1 cellular context compared by ENCODE assay signal in the genomic region with DNA sequence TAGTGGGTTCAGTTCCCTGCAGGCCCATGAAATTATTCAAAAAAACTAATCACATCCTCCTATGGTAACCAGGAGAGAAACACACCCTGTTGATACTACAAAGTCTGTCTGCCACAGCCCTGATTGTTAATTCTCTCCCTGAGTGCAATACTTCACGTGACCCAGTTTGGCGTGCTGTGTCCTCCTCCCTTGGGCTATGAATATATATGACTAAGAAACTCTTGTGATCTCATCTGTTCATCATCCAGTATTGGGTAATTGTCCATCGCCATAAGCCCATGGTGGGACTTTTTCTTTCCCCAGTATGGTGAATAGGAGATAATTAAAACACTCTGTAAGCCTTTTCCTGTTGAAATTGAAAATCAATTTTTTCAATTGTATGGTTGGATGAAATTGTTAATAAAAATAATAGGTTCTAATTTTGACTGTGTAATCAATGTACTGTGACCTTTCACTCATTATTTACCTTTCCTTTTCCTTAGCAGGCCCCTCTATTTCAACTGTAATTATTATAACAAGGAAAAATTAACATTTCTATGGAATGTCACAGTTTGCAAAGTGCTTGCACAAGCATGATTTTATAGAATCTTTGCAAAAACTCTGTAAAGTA.
TF ChIP-seq lines count a peak whose summit lies in the region.

No MANE protein-coding gene starts in this region.

TF ChIP-seq in K562, 482 proteins besides CTCF, POLR2A, EP300 and RAD21:
- TF ChIP-seq, protein P1, sequence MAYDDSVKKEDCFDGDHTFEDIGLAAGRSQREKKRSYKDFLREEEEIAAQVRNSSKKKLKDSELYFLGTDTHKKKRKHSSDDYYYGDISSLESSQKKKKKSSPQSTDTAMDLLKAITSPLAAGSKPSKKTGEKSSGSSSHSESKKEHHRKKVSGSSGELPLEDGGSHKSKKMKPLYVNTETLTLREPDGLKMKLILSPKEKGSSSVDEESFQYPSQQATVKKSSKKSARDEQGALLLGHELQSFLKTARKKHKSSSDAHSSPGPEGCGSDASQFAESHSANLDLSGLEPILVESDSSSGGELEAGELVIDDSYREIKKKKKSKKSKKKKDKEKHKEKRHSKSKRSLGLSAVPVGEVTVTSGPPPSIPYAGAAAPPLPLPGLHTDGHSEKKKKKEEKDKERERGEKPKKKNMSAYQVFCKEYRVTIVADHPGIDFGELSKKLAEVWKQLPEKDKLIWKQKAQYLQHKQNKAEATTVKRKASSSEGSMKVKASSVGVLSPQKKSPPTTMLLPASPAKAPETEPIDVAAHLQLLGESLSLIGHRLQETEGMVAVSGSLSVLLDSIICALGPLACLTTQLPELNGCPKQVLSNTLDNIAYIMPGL (CRISPR knock-in tag; IDR thresholded peaks at IDR 0.05), result no peak
- TF ChIP-seq ZNF134 (CRISPR knock-in tag; conservative IDR thresholded peaks at IDR 0.05), result no peak
- TF ChIP-seq FOSL1 (tag; conservative IDR thresholded peaks at IDR 0.05), result 0 out of 2 replicates have a peak, but pooled peaks have one; percentile 15
- no peak for TF ChIP-seq CTBP1 (IDR thresholded peaks at IDR 0.05; ENCODE audit: borderline replicate concordance)
